8 cellular contexts compared by ENCODE assay signal in genomic region chr1:162497104-162497722, GRCh38. TPM values are rescaled to one million over a fixed set of nuclear protein-coding genes. Genes with fewer than 3 reads are reported as not detected.
DNase-seq lines count a peak whose midpoint lies in the region; ATAC-seq and TF ChIP-seq lines count a peak whose summit lies in the region.

No MANE protein-coding gene starts in this region.

- TF ChIP-seq CTCF in Calu3 (IDR thresholded peaks at IDR 0.05; ENCODE audit: unreplicated experiment) (no peak), Peyer's patch (IDR thresholded peaks at IDR 0.05) (peak in 3 of 6 experiments; percentile 32 to 48 (median 46)), parathyroid adenoma (IDR thresholded peaks at IDR 0.05) (no peak)

- H3K27me3 ChIP-seq in Peyer's patch (no peaks in the 10 kb centered on the region), esophagus (ENCODE audit: control insufficient read depth in 1 of 2, insufficient read depth in 2 of 2, low read length in 2 of 2) (no peaks in the 10 kb centered on the region), parathyroid adenoma (ENCODE audit: control insufficient read depth, insufficient read depth, low read length) (no peaks in the 10 kb centered on the region)

- intact Hi-C loops in Calu3 (cut with micrococcal nuclease; ENCODE audit: unreplicated experiment), result loop anchor here (5.0 kb wide), 2 partner anchors 65 to 75 kb away; partner anchors contain the start of gene UAP1

- H3K36me3 ChIP-seq in Peyer's patch (peaks cover 0 to 21% (median 0%) of the 10 kb centered on the region in 3 donors), esophagus (ENCODE audit: control insufficient read depth in 2 of 2, insufficient read depth in 2 of 2, low read length in 1 of 2) (peaks cover 4 to 6% of the 10 kb centered on the region in 2 donors), parathyroid adenoma (ENCODE audit: control insufficient read depth, insufficient read depth, low read length) (no peaks in the 10 kb centered on the region)

- H3K27ac Mint-ChIP-seq in Calu3 (ENCODE audit: unreplicated experiment), result peak overlapping the region; percentile 63

- peak overlapping the region; percentile 84 for H3K4me3 Mint-ChIP-seq in Calu3 (ENCODE audit: low read depth, unreplicated experiment)

- H3K27me3 Mint-ChIP-seq in Calu3 (ENCODE audit: unreplicated experiment), result peaks cover 15% of the 10 kb centered on the region

- H3K4me1 ChIP-seq in Peyer's patch, result peaks cover 0 to 14% (median 3%) of the 10 kb centered on the region in 4 donors
- peaks cover 0 to 3% of the 10 kb centered on the region in 2 donors for H3K4me1 ChIP-seq in esophagus (ENCODE audit: control insufficient read depth in 2 of 2, insufficient read depth in 2 of 2, low read length in 1 of 2)
- no peaks in the 10 kb centered on the region for H3K4me1 ChIP-seq in parathyroid adenoma

- H3K9ac ChIP-seq in parathyroid adenoma, result no peak overlapping the region

- H3K9me3 ChIP-seq in Peyer's patch (no peaks in the 10 kb centered on the region), esophagus (ENCODE audit: control insufficient read depth in 2 of 2, insufficient read depth in 1 of 2, low read depth in 1 of 2, low read length in 1 of 2) (no peaks in the 10 kb centered on the region), parathyroid adenoma (ENCODE audit: control insufficient read depth, low read length) (no peaks in the 10 kb centered on the region)

- H3K36me3 Mint-ChIP-seq in Calu3 (ENCODE audit: insufficient read depth, unreplicated experiment), result peaks cover 28% of the 10 kb centered on the region

- TF ChIP-seq POLR2A in Peyer's patch (IDR thresholded peaks at IDR 0.05), result no peak

- H3K9me3 Mint-ChIP-seq in Calu3 (ENCODE audit: low read depth, unreplicated experiment), result peaks cover 2% of the 10 kb centered on the region

- peak overlapping the region; percentile 66 for H3K4me2 ChIP-seq in parathyroid adenoma (ENCODE audit: low read length)

- H3K79me2 ChIP-seq in parathyroid adenoma, result no peaks in the 10 kb centered on the region

- WGBS in esophagus, 2 donors, result 50 to 58% methylated on average over 13 of the region's 13 CpGs

- peak overlapping the region; percentile 94 for H2AFZ ChIP-seq in parathyroid adenoma

- DNase-seq in Calu3 (no peak), Peyer's patch (no peak), cerebellar cortex (ENCODE audit: low spot score) (no peak), middle frontal gyrus (ENCODE audit: extremely low spot score, low spot score) (no peak)

- H3K27ac ChIP-seq in Peyer's patch (peak overlapping the region; percentile 88 to 93 (median 90)), esophagus (ENCODE audit: low read depth in 2 of 2, low read length in 1 of 2) (peak overlapping the region; percentile 97 to 98), parathyroid adenoma (peak overlapping the region; percentile 88)

- peaks cover 10% of the 10 kb centered on the region for H3K4me1 Mint-ChIP-seq in Calu3 (ENCODE audit: low read depth, unreplicated experiment)

- BruUV-seq in Calu3 (replicated peaks; lab: Mats Ljungman, UMichigan), result no TSS peak

- CTCF ChIA-PET in Calu3 (lab: Charles Lee), result interaction anchor here (0.6 kb wide), 1 partner anchor 76 kb away, joined by 3 read pairs; no protein-coding TSS in a partner anchor

- H3K4me3 ChIP-seq in Peyer's patch (peak overlapping the region; percentile 82 to 92 (median 87)), esophagus (ENCODE audit: low read depth in 1 of 2, low read length in 2 of 2) (peak overlapping the region; percentile 94 to 100), parathyroid adenoma (ENCODE audit: low read depth, low read length) (peak overlapping the region; percentile 99)

- ATAC-seq in HG03039 (IDR thresholded peaks at IDR 0.05; ENCODE audit: unreplicated experiment), result no peak
- no peak for ATAC-seq in HG02678 (IDR thresholded peaks at IDR 0.05; ENCODE audit: unreplicated experiment)

RNA-seq across cellular contexts. Expression of gene UHMK1, which starts 0.4 kb away (rescaled TPM):
- total RNA-seq in Calu3 (2022) (87.8 and 98.1 TPM in 2 replicates), Peyer's patch (10 to 100 TPM; 40.6 to 74.3 (median 49.5) TPM)
- 1 to 10 TPM; 6.9 to 7.4 TPM for polyA plus RNA-seq in esophagus
